In the genomic region with DNA sequence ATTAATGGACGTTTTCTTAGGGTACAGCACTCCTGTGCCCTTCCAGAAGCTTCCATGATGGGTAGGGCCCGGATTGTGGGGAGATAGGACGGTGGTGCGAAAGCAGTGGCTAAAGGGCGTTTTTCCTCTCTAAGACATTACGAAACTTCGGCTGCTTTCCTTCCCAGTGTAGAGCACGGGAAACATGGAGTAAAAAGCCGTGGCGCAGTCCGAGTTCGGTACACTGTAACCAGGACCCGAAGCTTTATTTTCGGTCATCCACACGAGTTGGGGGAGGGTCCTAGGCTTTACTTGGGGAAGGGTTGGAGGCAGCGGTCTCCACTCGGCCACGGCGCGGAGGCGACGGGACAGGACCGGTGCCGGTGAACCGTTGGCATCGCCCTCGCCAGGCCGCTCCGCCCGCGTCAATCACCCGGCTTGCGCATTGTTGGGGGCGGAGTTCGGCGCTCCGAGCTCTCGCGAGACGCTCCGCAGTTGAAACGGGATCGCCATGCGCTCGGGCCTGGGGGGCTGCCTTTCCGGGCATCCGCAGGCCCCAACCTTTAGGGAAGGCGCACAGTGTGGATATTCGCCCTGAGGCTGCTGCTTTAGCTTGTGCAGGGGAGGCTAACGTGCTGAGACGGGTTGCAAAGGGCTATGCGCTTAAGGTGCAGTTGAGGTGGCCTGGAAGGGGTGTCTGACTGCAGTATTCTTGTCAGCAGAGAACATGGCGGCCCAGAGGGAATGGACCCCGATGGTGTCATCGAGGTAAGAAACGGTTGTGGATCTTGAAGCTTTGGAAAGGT, we compare ENCODE assay signal across 8 cellular contexts. TPM values are rescaled to one million over a fixed set of nuclear protein-coding genes. Genes with fewer than 3 reads are reported as not detected.
DNase-seq lines count a peak whose midpoint lies in the region; ATAC-seq and TF ChIP-seq lines count a peak whose summit lies in the region.

No MANE protein-coding gene starts in this region.

- in situ Hi-C loops in mammary epithelial cell (cut with MboI; ENCODE audit: low sequenced_read_pairs in 2 of 2) = loop anchor here in 1 of 2 donors (10.0 kb wide), 1 partner anchor 149 kb away; no protein-coding TSS in a partner anchor

- TSS peak; percentile 53 for BruUV-seq in mammary epithelial cell (replicated peaks; lab: Mats Ljungman, UMichigan)

- H3K27me3 ChIP-seq in WERI-Rb-1 (ENCODE audit: insufficient read depth, low read depth, severe bottlenecking) (no peaks in the 10 kb centered on the region), mammary epithelial cell (ENCODE audit: insufficient read depth, low read length) (no peaks in the 10 kb centered on the region)

- peak overlapping the region; percentile 88 for H2AFZ ChIP-seq in mammary epithelial cell (ENCODE audit: low read depth, low read length)

- H3K36me3 ChIP-seq in WERI-Rb-1 = peaks cover 58% of the 10 kb centered on the region
- peaks cover 48% of the 10 kb centered on the region for H3K36me3 ChIP-seq in mammary epithelial cell (ENCODE audit: insufficient read depth, low read length)

- 1% methylated on average over 32 of the region's 56 CpGs for WGBS in mammary epithelial cell (ENCODE audit: low coverage, missing lambda C conversion rate)

- no peaks in the 10 kb centered on the region for H3K9me3 ChIP-seq in WERI-Rb-1 (ENCODE audit: severe bottlenecking)
- H3K9me3 ChIP-seq in mammary epithelial cell (replicated peaks; ENCODE audit: insufficient read depth, low read length) = no peaks in the 10 kb centered on the region

- peaks cover 46% of the 10 kb centered on the region for H4K20me1 ChIP-seq in mammary epithelial cell (ENCODE audit: insufficient read depth, low read length)

- CTCF ChIA-PET in mammary epithelial cell (lab: Charles Lee; ENCODE audit: low non-redundant PET) = no interaction called here

- no peak for TF ChIP-seq POLR2A in GM18505 (IDR thresholded peaks at IDR 0.05; ENCODE audit: borderline replicate concordance, extremely low read depth, insufficient read depth, insufficient read length)

- intact Hi-C loops in mammary epithelial cell (cut with micrococcal nuclease) = loop anchor here (1.0 to 10.0 kb wide), 3 partner anchors 31 to 679 kb away; partner anchors contain the start of gene ETV5

- peak overlapping the region; percentile 97 for H3K4me3 ChIP-seq in WERI-Rb-1 (ENCODE audit: low read depth, low read length)
- H3K4me3 ChIP-seq in mammary epithelial cell (replicated peaks in 1 of 3; ENCODE audit: insufficient read depth in 1 of 3, low read depth in 2 of 3, low read length in 3 of 3) = peak overlapping the region; percentile 66 to 81 (median 77)
- H3K4me3 ChIP-seq in skin epidermis = peak overlapping the region; percentile 69 to 93 (median 77)

- H3K9ac ChIP-seq in mammary epithelial cell (ENCODE audit: insufficient read depth, low read length) = peak overlapping the region; percentile 99

- dilution Hi-C loops in mammary epithelial cell (cut with HindIII; ENCODE audit: low sequenced_read_pairs) = loop anchor here (5.0 to 10.0 kb wide), 3 partner anchors 97 to 219 kb away; partner anchors contain the start of gene TBCCD1

- H3K79me2 ChIP-seq in mammary epithelial cell (ENCODE audit: insufficient read depth, low read length) = peaks cover 63% of the 10 kb centered on the region

- DNase-seq in NCI-H146 treated with DMSO at 0.1 percent for 48 hours (lab: John Stamatoyannopoulos, UW; ENCODE audit: unreplicated experiment) (peak; percentile 72), WERI-Rb-1 (peak; percentile 73), mammary epithelial cell (peak; percentile 70), iPS-NIHi7 (ENCODE audit: extremely low spot score) (peak; percentile 68), NCI-H1694 treated with DMSO at 0.1 percent for 48 hours (lab: John Stamatoyannopoulos, UW) (no peak)

- peaks cover 24% of the 10 kb centered on the region for H3K4me1 ChIP-seq in mammary epithelial cell (ENCODE audit: insufficient read depth, low read length)

- TF ChIP-seq CTCF in WERI-Rb-1 (IDR thresholded peaks at IDR 0.05; ENCODE audit: low read depth, low read length) (no peak), mammary epithelial cell (conservative IDR thresholded peaks at IDR 0.05 in 1 of 2, IDR thresholded peaks at IDR 0.05 in 1 of 2; ENCODE audit: extremely low read depth in 1 of 2, insufficient read depth in 1 of 2, low read depth in 1 of 2, low read length in 2 of 2) (no peak)

- ATAC-seq in GM18505 (IDR thresholded peaks at IDR 0.05; ENCODE audit: unreplicated experiment) = peak; percentile 59
- ATAC-seq in HG02798 (IDR thresholded peaks at IDR 0.05; ENCODE audit: poor library complexity, unreplicated experiment) = peak; percentile 65

- H3K27ac ChIP-seq in WERI-Rb-1 (peak overlapping the region; percentile 100), mammary epithelial cell (ENCODE audit: insufficient read depth, low read depth, low read length) (peak overlapping the region; percentile 96), skin epidermis (peak overlapping the region; percentile 96 to 100 (median 99))

- peak overlapping the region; percentile 86 for H3K4me2 ChIP-seq in mammary epithelial cell (ENCODE audit: insufficient read depth, low read depth, low read length)

RNA-seq across cellular contexts. Expression of gene EIF4A2, which starts 0.5 kb away (rescaled TPM):
- total RNA-seq in mammary epithelial cell = 100 to 1,000 TPM; 291 to 441 TPM
- polyA plus RNA-seq in mammary epithelial cell = 161 TPM
- polyA minus RNA-seq in mammary epithelial cell = 86.0 TPM

RNA-seq across cellular contexts. Expression of gene RFC4, which starts 22.4 kb away (rescaled TPM):
- 10 to 100 TPM; 12.3 to 27.5 TPM for total RNA-seq in mammary epithelial cell
- 23.3 TPM for polyA plus RNA-seq in mammary epithelial cell
- polyA minus RNA-seq in mammary epithelial cell = 25.0 TPM

RNA-seq across cellular contexts. Expression of gene ADIPOQ, which starts 58.6 kb away (rescaled TPM):
- total RNA-seq in mammary epithelial cell = not detected
- not detected for polyA plus RNA-seq in mammary epithelial cell
- not detected for polyA minus RNA-seq in mammary epithelial cell
